1 cellular context compared by ENCODE assay signal in genomic region chr19:11291991-11292390, GRCh38.
A peak's percentile ranks its signal among the peaks of the same experiment; 100 is the strongest.
TF ChIP-seq lines count a peak whose summit lies in the region.

No MANE protein-coding gene starts in this region.

TF ChIP-seq in GM12878, 131 proteins besides CTCF, POLR2A, EP300 and RAD21:
- no peak for TF ChIP-seq RB1 (IDR thresholded peaks at IDR 0.05; ENCODE audit: borderline replicate concordance)
- TF ChIP-seq ATF7 (IDR thresholded peaks at IDR 0.05; ENCODE audit: low read depth): peak; percentile 89
- 0 out of 2 replicates have a peak, but pooled peaks have one; percentile 4 for TF ChIP-seq DPF2 (IDR thresholded peaks at IDR 0.05)
- TF ChIP-seq NR2F1 (conservative IDR thresholded peaks at IDR 0.05): no peak
- no peak for TF ChIP-seq ELK1 (IDR thresholded peaks at IDR 0.05; ENCODE audit: low read depth, low read length)
